ENCODE assay signal across 8 cellular contexts in the genomic region with DNA sequence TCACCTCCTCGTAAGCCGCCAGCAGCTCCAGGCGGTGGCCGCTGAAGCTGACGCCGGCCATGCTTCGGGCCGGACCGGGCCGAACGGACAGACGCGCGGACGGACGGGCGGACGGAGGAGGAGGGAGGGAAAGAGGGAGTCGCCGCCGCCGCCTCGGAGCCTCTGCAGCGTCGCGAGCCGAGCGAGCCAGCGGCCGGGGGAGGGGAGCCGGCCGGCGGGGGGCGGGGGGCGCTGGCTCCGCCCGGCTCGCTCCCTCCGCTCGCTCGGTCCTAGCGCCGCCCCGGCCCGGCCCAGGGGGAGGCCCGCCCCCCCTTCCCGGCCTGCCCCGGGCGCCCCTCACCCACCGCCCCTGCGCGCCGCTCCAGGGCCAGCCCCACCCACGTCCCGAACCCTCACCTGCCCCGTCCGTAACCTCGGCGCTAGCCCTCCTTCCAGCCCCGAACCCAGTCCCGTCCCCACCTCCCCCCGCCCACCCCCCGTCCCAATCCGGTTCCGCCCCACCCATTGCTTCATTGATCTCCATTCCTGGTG. TPM values are rescaled to one million over a fixed set of nuclear protein-coding genes. Genes with fewer than 3 reads are reported as not detected.
DNase-seq lines count a peak whose midpoint lies in the region; ATAC-seq and TF ChIP-seq lines count a peak whose summit lies in the region.

DBN1 (minus strand) TSS at position 174 of the 531 bp plus-strand sequence; CDS start at position 61, 113 bp downstream.

- peak within 1 kb of the TSS; percentile 36 for H3K27ac Mint-ChIP-seq in activated CD4-positive, alpha-beta T cell treated with anti-CD3 and anti-CD28 coated beads, Interleukin-2, amount 10 ng/mL, durations not matched to agents 7 days and 5 days
- H3K27ac Mint-ChIP-seq in IgD-negative memory B cell (no peak within 1 kb of the TSS), nephron progenitor cell (peak within 1 kb of the TSS; percentile 74)
- H3K27ac Mint-ChIP-seq in activated CD4-positive, alpha-beta memory T cell treated with anti-CD3 and anti-CD28 coated beads, Interleukin-2, amount 10 ng/mL, durations not matched to agents 7 days and 5 days, result no peak within 1 kb of the TSS

- CTCF ChIA-PET in activated CD4-positive, alpha-beta T cell treated with anti-CD3 and anti-CD28 coated beads, Interleukin-2, amount 10 ng/mL, durations not matched to agents 7 days and 5 days (lab: Charles Lee), result interaction anchor here (0.8 to 46.8 kb wide), 4 partner anchors 17 to 65 kb away, joined by 3 to 1643 read pairs (median 34); partner anchors contain the start of genes F12, GRK6, PFN3 and SLC34A1
- CTCF ChIA-PET in activated CD4-positive, alpha-beta memory T cell treated with anti-CD3 and anti-CD28 coated beads, Interleukin-2, amount 10 ng/mL, durations not matched to agents 7 days and 5 days (lab: Charles Lee), result interaction anchor here (1.3 to 1.7 kb wide), 2 partner anchors 16 to 163 kb away, joined by 4 to 5 read pairs; no protein-coding TSS in a partner anchor

- peak within 1 kb of the TSS; percentile 87 for H3K4me3 ChIP-seq in fibroblast of villous mesenchyme (ENCODE audit: low read depth, low read length)

- H3K27me3 Mint-ChIP-seq in activated CD4-positive, alpha-beta T cell treated with anti-CD3 and anti-CD28 coated beads, Interleukin-2, amount 10 ng/mL, durations not matched to agents 7 days and 5 days, result peaks cover 13% of the 10 kb centered on the region
- H3K27me3 Mint-ChIP-seq in IgD-negative memory B cell (peaks cover 5% of the 10 kb centered on the region), nephron progenitor cell (ENCODE audit: low read depth, poor library complexity) (no peaks in the 10 kb centered on the region)
- peaks cover 25% of the 10 kb centered on the region for H3K27me3 Mint-ChIP-seq in activated CD4-positive, alpha-beta memory T cell treated with anti-CD3 and anti-CD28 coated beads, Interleukin-2, amount 10 ng/mL, durations not matched to agents 7 days and 5 days

- no peak for DNase-seq in activated CD4-positive, alpha-beta T cell treated with anti-CD3 and anti-CD28 coated beads, Interleukin-2, amount 10 ng/mL, durations not matched to agents 7 days and 5 days
- no peak for DNase-seq in activated CD4-positive, alpha-beta T cell treated with anti-CD3 and anti-CD28 coated beads for 48 hours
- DNase-seq in activated CD4-positive, alpha-beta memory T cell treated with anti-CD3 and anti-CD28 coated beads, Interleukin-2, amount 10 ng/mL, durations not matched to agents 7 days and 5 days, result no peak
- DNase-seq in fibroblast of villous mesenchyme (ENCODE audit: low read depth) (peak; percentile 45), nephron progenitor cell (peak; percentile 65)
- no peak for DNase-seq in stimulated activated CD4-positive, alpha-beta T cell treated with anti-CD3 and anti-CD28 coated beads, Interleukin-15, amount 100 ng/mL, for 24 hours

- POLR2A ChIA-PET in activated CD4-positive, alpha-beta T cell treated with anti-CD3 and anti-CD28 coated beads, Interleukin-2, amount 10 ng/mL, durations not matched to agents 7 days and 5 days (lab: Charles Lee), result no interaction called here
- POLR2A ChIA-PET in activated CD4-positive, alpha-beta memory T cell treated with anti-CD3 and anti-CD28 coated beads, Interleukin-2, amount 10 ng/mL, durations not matched to agents 7 days and 5 days (lab: Charles Lee), result interaction anchor here (1.4 to 1.7 kb wide), 3 partner anchors 16 to 47 kb away, joined by 3 to 5 read pairs (median 4); partner anchors contain the start of gene GRK6

- H3K4me3 Mint-ChIP-seq in activated CD4-positive, alpha-beta T cell treated with anti-CD3 and anti-CD28 coated beads, Interleukin-2, amount 10 ng/mL, durations not matched to agents 7 days and 5 days, result peak within 1 kb of the TSS; percentile 69
- H3K4me3 Mint-ChIP-seq in IgD-negative memory B cell (peak within 1 kb of the TSS; percentile 36 to 92 (median 73)), nephron progenitor cell (peak within 1 kb of the TSS; percentile 84)
- peak within 1 kb of the TSS; percentile 68 for H3K4me3 Mint-ChIP-seq in activated CD4-positive, alpha-beta memory T cell treated with anti-CD3 and anti-CD28 coated beads, Interleukin-2, amount 10 ng/mL, durations not matched to agents 7 days and 5 days

- no peak for ATAC-seq in GM21367 (IDR thresholded peaks at IDR 0.05; ENCODE audit: unreplicated experiment)

- peaks cover 43% of the 10 kb centered on the region for H3K4me1 Mint-ChIP-seq in activated CD4-positive, alpha-beta T cell treated with anti-CD3 and anti-CD28 coated beads, Interleukin-2, amount 10 ng/mL, durations not matched to agents 7 days and 5 days
- peaks cover 0 to 4% (median 2%) of the 10 kb centered on the region in 3 donors for H3K4me1 Mint-ChIP-seq in IgD-negative memory B cell
- peaks cover 34% of the 10 kb centered on the region for H3K4me1 Mint-ChIP-seq in activated CD4-positive, alpha-beta memory T cell treated with anti-CD3 and anti-CD28 coated beads, Interleukin-2, amount 10 ng/mL, durations not matched to agents 7 days and 5 days
- H3K4me1 Mint-ChIP-seq in nephron progenitor cell, result peaks cover 76% of the 10 kb centered on the region

- no peaks in the 10 kb centered on the region for H3K36me3 Mint-ChIP-seq in activated CD4-positive, alpha-beta T cell treated with anti-CD3 and anti-CD28 coated beads, Interleukin-2, amount 10 ng/mL, durations not matched to agents 7 days and 5 days (ENCODE audit: low read depth)
- no peaks in the 10 kb centered on the region for H3K36me3 Mint-ChIP-seq in IgD-negative memory B cell
- H3K36me3 Mint-ChIP-seq in activated CD4-positive, alpha-beta memory T cell treated with anti-CD3 and anti-CD28 coated beads, Interleukin-2, amount 10 ng/mL, durations not matched to agents 7 days and 5 days (ENCODE audit: low read depth), result no peaks in the 10 kb centered on the region
- H3K36me3 Mint-ChIP-seq in nephron progenitor cell (ENCODE audit: low read depth), result peaks cover 16% of the 10 kb centered on the region

- H3K9me3 Mint-ChIP-seq in activated CD4-positive, alpha-beta T cell treated with anti-CD3 and anti-CD28 coated beads, Interleukin-2, amount 10 ng/mL, durations not matched to agents 7 days and 5 days, result no peaks in the 10 kb centered on the region
- peaks cover 0 to 2% (median 0%) of the 10 kb centered on the region in 3 donors for H3K9me3 Mint-ChIP-seq in IgD-negative memory B cell
- H3K9me3 Mint-ChIP-seq in activated CD4-positive, alpha-beta memory T cell treated with anti-CD3 and anti-CD28 coated beads, Interleukin-2, amount 10 ng/mL, durations not matched to agents 7 days and 5 days, result no peaks in the 10 kb centered on the region
- H3K9me3 Mint-ChIP-seq in nephron progenitor cell, result no peaks in the 10 kb centered on the region

- TF ChIP-seq CTCF in fibroblast of villous mesenchyme (IDR thresholded peaks at IDR 0.05; ENCODE audit: insufficient read depth, low read depth, low read length), result no peak
- no peak for TF ChIP-seq CTCF in nephron progenitor cell (IDR thresholded peaks at IDR 0.05)

RNA-seq across cellular contexts. Expression of gene DBN1, which starts in this region (rescaled TPM):
- 1 to 10 TPM; 4.2 to 4.8 TPM for total RNA-seq in activated CD4-positive, alpha-beta T cell treated with anti-CD3 and anti-CD28 coated beads, Interleukin-2, amount 10 ng/mL, durations not matched to agents 7 days and 5 days
- 0.54 TPM for polyA plus RNA-seq in IgD-negative memory B cell
- total RNA-seq in activated CD4-positive, alpha-beta memory T cell treated with anti-CD3 and anti-CD28 coated beads, Interleukin-2, amount 10 ng/mL, durations not matched to agents 7 days and 5 days, result 1 to 10 TPM; 4.9 to 5.0 TPM
- total RNA-seq in fibroblast of villous mesenchyme, result 201 and 214 TPM in 2 replicates

Comparison
In these comparisons a context has a peak if more than half of its experiments do, and no peak if none do; other contexts are left out.
1. RNA of gene DBN1 (total RNA-seq): 201 to 214 TPM in fibroblast of villous mesenchyme; 4.9 to 5.0 TPM in activated CD4-positive, alpha-beta memory T cell treated with anti-CD3 and anti-CD28 coated beads, Interleukin-2, amount 10 ng/mL, durations not matched to agents 7 days and 5 days and 4.2 to 4.8 TPM in activated CD4-positive, alpha-beta T cell treated with anti-CD3 and anti-CD28 coated beads, Interleukin-2, amount 10 ng/mL, durations not matched to agents 7 days and 5 days; every median in the first group is over 10 times any median in the second.
2. DNase-seq: peak in fibroblast of villous mesenchyme (single experiment) and nephron progenitor cell (single experiment); none in activated CD4-positive, alpha-beta T cell treated with anti-CD3 and anti-CD28 coated beads, Interleukin-2, amount 10 ng/mL, durations not matched to agents 7 days and 5 days (single experiment), activated CD4-positive, alpha-beta T cell treated with anti-CD3 and anti-CD28 coated beads for 48 hours (single experiment), activated CD4-positive, alpha-beta memory T cell treated with anti-CD3 and anti-CD28 coated beads, Interleukin-2, amount 10 ng/mL, durations not matched to agents 7 days and 5 days (single experiment) and stimulated activated CD4-positive, alpha-beta T cell treated with anti-CD3 and anti-CD28 coated beads, Interleukin-15, amount 100 ng/mL, for 24 hours (single experiment).
3. H3K27ac Mint-ChIP-seq: peak in activated CD4-positive, alpha-beta T cell treated with anti-CD3 and anti-CD28 coated beads, Interleukin-2, amount 10 ng/mL, durations not matched to agents 7 days and 5 days (single experiment) and nephron progenitor cell (single experiment); none in IgD-negative memory B cell (0 of 3) and activated CD4-positive, alpha-beta memory T cell treated with anti-CD3 and anti-CD28 coated beads, Interleukin-2, amount 10 ng/mL, durations not matched to agents 7 days and 5 days (single experiment).
4. Peak in every context shown above with its lines, with median percentiles within 50 percentile points of each other: H3K4me3 Mint-ChIP-seq.